Comparison of ENCODE assay signal across 22 cellular contexts in the genomic region with DNA sequence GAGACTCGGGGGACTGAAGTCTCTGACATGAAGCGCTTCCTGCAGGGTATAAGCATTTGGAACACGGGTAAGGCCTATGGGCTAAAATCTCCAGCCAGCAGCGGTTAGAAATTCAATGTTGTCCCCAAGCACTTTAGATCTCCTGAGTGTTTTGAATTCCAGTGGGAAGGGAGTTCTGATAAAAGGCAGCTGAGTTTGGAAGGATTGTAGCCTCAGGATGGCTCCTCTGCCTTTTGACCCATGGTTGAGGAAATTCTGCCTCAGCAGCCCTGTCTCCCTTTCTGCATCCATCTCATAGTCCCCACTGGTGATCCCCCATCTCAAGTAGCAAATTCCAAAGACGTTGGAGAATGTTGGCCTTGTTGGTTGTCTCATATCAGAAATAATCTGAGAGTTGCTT. TPM values are rescaled to one million over a fixed set of nuclear protein-coding genes. Genes with fewer than 3 reads are reported as not detected.
A peak's percentile ranks its signal among the peaks of the same experiment; 100 is the strongest.
DNase-seq lines count a peak whose midpoint lies in the region; ATAC-seq, FAIRE-seq and TF ChIP-seq lines count a peak whose summit lies in the region.
"Had no signal": no experiment of that assay in that cellular context is flagged by ENCODE, and none has a peak within 500 bp of the region (broad histone marks: within the 10 kb centered on the region; RNA-seq: fewer than 3 reads in every experiment).

No MANE protein-coding gene starts in this region.

- H3K27ac ChIP-seq in H9 (ENCODE audit: insufficient read length, low read depth, low read length) (no peak overlapping the region), astrocyte (ENCODE audit: low read depth, low read length) (no peak overlapping the region)
- H3K27ac ChIP-seq: SK-N-MC had no signal

- H3K23ac ChIP-seq in H9 (ENCODE audit: insufficient read length, low read depth, low read length), result no peak overlapping the region

- peaks cover 15% of the 10 kb centered on the region for H3K36me3 ChIP-seq in astrocyte (ENCODE audit: insufficient read depth, low read length)

- intact Hi-C loops in left cardiac atrium (cut with DNase I), result no loop called here

- DNase-seq in H9 (no peak), astrocyte (ENCODE audit: low read depth) (peak; percentile 29), left cardiac atrium (no peak), naive B cell (no peak), C1 segment of cervical spinal cord (lab: John Stamatoyannopoulos, UW) (no peak), DMS153 (lab: John Stamatoyannopoulos, UW) (no peak), dedifferentiated amniotic fluid mesenchymal stem cell (ENCODE audit: extremely low spot score) (no peak)
- DNase-seq: CD8-positive, alpha-beta T cell; DMS79; NCI-H1048; NCI-H1436 treated with DMSO at 0.1 percent for 48 hours; NCI-H2081; NCI-H446 treated with DMSO at 0.1 percent for 48 hours; NK-92 treated with Interleukin-12 subunit alpha and Interleukin-12 subunit beta, amount 100 ng/mL, for 24 hours; SHP77 had no signal

- ATAC-seq in left cardiac atrium, result peak; percentile 18 to 34
- ATAC-seq in naive B cell (ENCODE audit: low read depth in 2 of 2), result no peak
- no peak for ATAC-seq in GM18511 (IDR thresholded peaks at IDR 0.05; ENCODE audit: unreplicated experiment)
- ATAC-seq: A549; CD8-positive, alpha-beta T cell had no signal

- no peaks in the 10 kb centered on the region for H3K79me2 ChIP-seq in H9 (ENCODE audit: insufficient read depth, low read length)
- no peaks in the 10 kb centered on the region for H3K79me2 ChIP-seq in astrocyte (ENCODE audit: insufficient read depth, low read length)

- no peak overlapping the region for H4K91ac ChIP-seq in H9 (ENCODE audit: insufficient read length, low read depth, low read length)

- H3K4me3 Mint-ChIP-seq in H9, result no peak overlapping the region
- H3K4me3 Mint-ChIP-seq in astrocyte (ENCODE audit: unreplicated experiment), result no peak overlapping the region
- no peak overlapping the region for H3K4me3 Mint-ChIP-seq in naive B cell
- H3K4me3 Mint-ChIP-seq: CD8-positive, alpha-beta T cell had no signal

- H3K36me3 Mint-ChIP-seq in H9 (ENCODE audit: insufficient read depth in 1 of 3, low read depth in 3 of 3) (peaks cover 0 to 3% (median 0%) of the 10 kb centered on the region in 3 experiments; a peak in 3 of 7 replicates), astrocyte (ENCODE audit: low read depth, unreplicated experiment) (peaks cover 7% of the 10 kb centered on the region), naive B cell (peaks cover 0 to 7% of the 10 kb centered on the region in 2 donors)

- H2BK12ac ChIP-seq in H9 (ENCODE audit: insufficient read length, low read depth, low read length), result no peak overlapping the region

- H3K27me3 Mint-ChIP-seq in H9 (ENCODE audit: low read depth), result no peaks in the 10 kb centered on the region
- H3K27me3 Mint-ChIP-seq in astrocyte (ENCODE audit: low read depth, unreplicated experiment), result no peaks in the 10 kb centered on the region
- H3K27me3 Mint-ChIP-seq in naive B cell, result no peaks in the 10 kb centered on the region

- H2AFZ ChIP-seq in H9 (ENCODE audit: low read length), result no peak overlapping the region
- no peak overlapping the region for H2AFZ ChIP-seq in astrocyte (ENCODE audit: low read depth, low read length)

- H2BK5ac ChIP-seq in H9 (ENCODE audit: insufficient read length, low read length), result no peak overlapping the region

- no peak overlapping the region for H2BK15ac ChIP-seq in H9 (ENCODE audit: low read depth, low read length)

- TF ChIP-seq CTCF in H9 (conservative IDR thresholded peaks at IDR 0.05) (no peak), astrocyte (IDR thresholded peaks at IDR 0.05; ENCODE audit: insufficient read depth, low read depth, low read length) (no peak)

- H4K20me1 ChIP-seq in H9 (ENCODE audit: control insufficient read depth, insufficient read depth, insufficient read length) (no peaks in the 10 kb centered on the region), astrocyte (ENCODE audit: insufficient read depth, low read length) (no peaks in the 10 kb centered on the region)

- H3K4me1 ChIP-seq in H9 (ENCODE audit: insufficient read depth, low read length) (no peaks in the 10 kb centered on the region), astrocyte (ENCODE audit: insufficient read depth, low read length) (peaks cover 17% of the 10 kb centered on the region)

- H4K8ac ChIP-seq in H9 (replicated peaks; ENCODE audit: insufficient read length, low read depth, low read length), result no peak overlapping the region

- H3K4me2 ChIP-seq in H9 (ENCODE audit: insufficient read depth, insufficient read length, low read length), result no peak overlapping the region
- no peak overlapping the region for H3K4me2 ChIP-seq in astrocyte (ENCODE audit: low read length)
- H3K4me2 ChIP-seq: A549 had no signal

- H3K23me2 ChIP-seq in H9 (ENCODE audit: insufficient read length, low read depth, low read length, poor library complexity, severe bottlenecking), result no peaks in the 10 kb centered on the region

- H3K9me3 Mint-ChIP-seq in H9 (no peaks in the 10 kb centered on the region), astrocyte (ENCODE audit: unreplicated experiment) (no peaks in the 10 kb centered on the region), naive B cell (no peaks in the 10 kb centered on the region)
- H3K9me3 Mint-ChIP-seq: CD8-positive, alpha-beta T cell had no signal

- no peak overlapping the region for H4K5ac ChIP-seq in H9 (ENCODE audit: insufficient read length, low read depth, low read length)

- H3K79me1 ChIP-seq in H9 (ENCODE audit: insufficient read depth, low read depth, low read length, poor library complexity, severe bottlenecking), result no peaks in the 10 kb centered on the region

- H3K27me3 ChIP-seq in H9 (ENCODE audit: insufficient read depth, low read length) (no peaks in the 10 kb centered on the region), astrocyte (ENCODE audit: insufficient read depth, low read length) (no peaks in the 10 kb centered on the region)

- peaks cover 5 to 6% of the 10 kb centered on the region in 2 experiments; a peak in 3 of 4 replicates for H3K4me1 Mint-ChIP-seq in H9
- H3K4me1 Mint-ChIP-seq in astrocyte (ENCODE audit: low read depth, unreplicated experiment), result peaks cover 29% of the 10 kb centered on the region
- peaks cover 11 to 15% (median 12%) of the 10 kb centered on the region in 3 donors for H3K4me1 Mint-ChIP-seq in naive B cell

- H3K18ac ChIP-seq in H9 (ENCODE audit: insufficient read length, low read depth, low read length), result no peak overlapping the region

- H3K9ac ChIP-seq in H9 (ENCODE audit: extremely low read depth, insufficient read length, low read length) (no peak overlapping the region), astrocyte (ENCODE audit: low read length) (no peak overlapping the region)

- H2AK5ac ChIP-seq in H9 (ENCODE audit: insufficient read length, low read length), result no peak overlapping the region

- H3T11ph ChIP-seq in H9 (ENCODE audit: low read length), result no peak overlapping the region

- no peak overlapping the region for H3K14ac ChIP-seq in H9 (ENCODE audit: insufficient read depth, low read length)

- no peak overlapping the region for H2BK120ac ChIP-seq in H9 (ENCODE audit: low read depth, low read length, poor library complexity, severe bottlenecking)

- H3K9me3 ChIP-seq in H9 (ENCODE audit: control insufficient read depth, low read depth, low read length) (no peaks in the 10 kb centered on the region), astrocyte (ENCODE audit: insufficient read depth, low read depth, low read length) (no peaks in the 10 kb centered on the region)
- H3K9me3 ChIP-seq: A549 had no signal

- no CpG with 5 or more reads among the region's 5 CpGs for WGBS in H9 (ENCODE audit: extremely low coverage, insufficient read length, low lambda C conversion rate)

- H3K56ac ChIP-seq in H9 (ENCODE audit: insufficient read length, low read depth, low read length), result no peak overlapping the region

- peak overlapping the region in 2 of 3 experiments; percentile 8 to 11; a peak in 2 of 7 replicates for H3K27ac Mint-ChIP-seq in H9
- H3K27ac Mint-ChIP-seq in astrocyte (ENCODE audit: unreplicated experiment), result no peak overlapping the region
- H3K27ac Mint-ChIP-seq in naive B cell, result peak overlapping the region in 4 of 6 donors; percentile 21 to 95 (median 71)
- H3K27ac Mint-ChIP-seq: CD8-positive, alpha-beta T cell had no signal

- H3K4me3 ChIP-seq in astrocyte (ENCODE audit: insufficient read depth, low read depth, low read length), result no peak overlapping the region
- H3K4me3 ChIP-seq: A549, SK-N-MC had no signal

- no peak for FAIRE-seq in astrocyte (lab: Jason Lieb, UNC)
- FAIRE-seq: A549, D721Med, GM12892, GM18507, RCC 7860 had no signal

- no peak overlapping the region for H3K4ac ChIP-seq in H9 (ENCODE audit: low read depth, low read length)

- H2BK20ac ChIP-seq in H9 (ENCODE audit: low read depth, low read length, poor library complexity, severe bottlenecking), result no peak overlapping the region

RNA-seq across cellular contexts. Expression of gene HACD2, which starts 24.2 kb away (rescaled TPM):
- total RNA-seq in H9 (2021) (27.4 and 28.4 TPM in 2 replicates), astrocyte (31.4 and 34.3 TPM in 2 replicates), left cardiac atrium (10 to 100 TPM; 26.6 to 34.6 TPM)
- 10 to 100 TPM; 35.3 to 56.2 (median 43.7) TPM for polyA plus RNA-seq in naive B cell (ENCODE audit: low read depth in 6 of 6)

Comparison
In these comparisons a context has a peak if more than half of its experiments do, and no peak if none do; other contexts are left out.
1. ATAC-seq: peak in left cardiac atrium (2 of 2); none in naive B cell (0 of 2) and GM18511 (single experiment).